ENCODE assay signal across 17 cellular contexts in the genomic region with DNA sequence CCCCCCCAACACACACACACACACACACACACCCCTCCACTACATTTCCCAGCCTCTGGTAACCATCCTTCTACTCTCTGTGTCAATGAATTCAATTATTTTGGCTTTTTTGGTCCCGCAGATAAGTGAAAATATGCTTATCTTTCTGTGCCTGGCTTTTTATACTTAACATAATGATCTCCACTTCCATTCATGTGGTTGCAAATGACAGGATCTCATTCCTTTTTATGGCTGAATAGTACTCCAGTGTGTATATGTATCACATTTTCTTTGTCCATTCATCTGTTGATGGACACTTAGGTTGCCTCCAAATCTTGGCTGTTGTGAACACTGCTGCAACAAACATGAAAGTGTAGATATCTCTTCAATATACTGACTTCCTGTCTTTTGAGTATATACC. TPM values are rescaled to one million over a fixed set of nuclear protein-coding genes. Genes with fewer than 3 reads are reported as not detected.
DNase-seq lines count a peak whose midpoint lies in the region; ATAC-seq and TF ChIP-seq lines count a peak whose summit lies in the region.
"Had no signal": no experiment of that assay in that cellular context is flagged by ENCODE, and none has a peak within 500 bp of the region (broad histone marks: within the 10 kb centered on the region; RNA-seq: fewer than 3 reads in every experiment).

No MANE protein-coding gene starts in this region.

- intact Hi-C loops in gastrocnemius medialis (cut with DNase I; ENCODE audit: low total_unique reads) = no loop called here
- intact Hi-C loops in activated CD8-positive, alpha-beta T cell treated with anti-CD3 and anti-CD28 coated beads for 36 hours (cut with micrococcal nuclease) = no loop called here

- H3K4me3 ChIP-seq in HEK293 (ENCODE audit: low read depth, low read length) = no peak overlapping the region
- H3K4me3 ChIP-seq in gastrocnemius medialis = no peak overlapping the region
- H3K4me3 ChIP-seq: BLaER1 had no signal

- H3K36me3 ChIP-seq in HEK293 (ENCODE audit: control insufficient read depth in 2 of 2, insufficient read depth in 1 of 2, low read length in 2 of 2) (no peaks in the 10 kb centered on the region), gastrocnemius medialis (no peaks in the 10 kb centered on the region)
- H3K36me3 ChIP-seq: BE2C, BLaER1 had no signal

- CTCF ChIA-PET in HEK293 (lab: Yijun Ruan, JAX) = no interaction called here
- CTCF ChIA-PET in activated CD8-positive, alpha-beta T cell treated with anti-CD3 and anti-CD28 coated beads for 36 hours (lab: Charles Lee) = no interaction called here

- DNase-seq in osteocyte (ENCODE audit: extremely low spot score, unreplicated experiment) = no peak
- DNase-seq in gastrocnemius medialis = no peak
- no peak for DNase-seq in germinal center (ENCODE audit: low spot score)
- no peak for DNase-seq in activated CD8-positive, alpha-beta T cell treated with anti-CD3 and anti-CD28 coated beads for 36 hours
- no peak for DNase-seq in HuH-7 (ENCODE audit: low spot score)
- DNase-seq: 8988T; ACHN; BE2C; C1 segment of cervical spinal cord; Caco-2; Calu3; CD4-positive, alpha-beta T cell; CD8-positive, alpha-beta T cell; DMS79 treated with DMSO at 0.1 percent for 48 hours; GF-D8 had no signal

- no peaks in the 10 kb centered on the region for H3K27me3 Mint-ChIP-seq in osteocyte (ENCODE audit: unreplicated experiment)
- no peaks in the 10 kb centered on the region for H3K27me3 Mint-ChIP-seq in activated CD8-positive, alpha-beta T cell treated with anti-CD3 and anti-CD28 coated beads for 36 hours
- H3K27me3 Mint-ChIP-seq: CD4-positive, alpha-beta T cell had no signal

- in situ Hi-C loops in gastrocnemius medialis (cut with MboI; ENCODE audit: low sequenced_read_pairs in 4 of 4) = no loop called here

- H3K4me3 Mint-ChIP-seq in osteocyte (ENCODE audit: unreplicated experiment) = no peak overlapping the region
- no peak overlapping the region for H3K4me3 Mint-ChIP-seq in activated CD8-positive, alpha-beta T cell treated with anti-CD3 and anti-CD28 coated beads for 36 hours
- H3K4me3 Mint-ChIP-seq: CD4-positive, alpha-beta T cell; CD8-positive, alpha-beta T cell had no signal

- peaks cover 13% of the 10 kb centered on the region for H3K9me3 Mint-ChIP-seq in osteocyte (ENCODE audit: unreplicated experiment)
- H3K9me3 Mint-ChIP-seq in activated CD8-positive, alpha-beta T cell treated with anti-CD3 and anti-CD28 coated beads for 36 hours = no peaks in the 10 kb centered on the region
- H3K9me3 Mint-ChIP-seq: CD4-positive, alpha-beta T cell; CD8-positive, alpha-beta T cell had no signal

- H3K4me1 ChIP-seq in HEK293 (ENCODE audit: control insufficient read depth, insufficient read depth, low read length) = peaks cover 4% of the 10 kb centered on the region; the same call in 1 of the 2 replicates
- H3K4me1 ChIP-seq in gastrocnemius medialis = peaks cover 79 to 91% of the 10 kb centered on the region in 2 donors
- H3K4me1 ChIP-seq: BLaER1 had no signal

- H3K9me3 ChIP-seq in HEK293 (ENCODE audit: control insufficient read depth, insufficient read depth, low read depth, low read length) (no peaks in the 10 kb centered on the region), gastrocnemius medialis (no peaks in the 10 kb centered on the region)
- H3K9me3 ChIP-seq: BE2C, BLaER1 had no signal

- ATAC-seq in gastrocnemius medialis = no peak
- ATAC-seq in activated CD8-positive, alpha-beta T cell treated with anti-CD3 and anti-CD28 coated beads for 36 hours = no peak
- ATAC-seq: CD8-positive, alpha-beta T cell had no signal

- TF ChIP-seq CTCF in HEK293 (tag by site-specific recombination; IDR thresholded peaks at IDR 0.05) = no peak
- TF ChIP-seq CTCF in osteocyte (IDR thresholded peaks at IDR 0.05) = no peak
- TF ChIP-seq CTCF in gastrocnemius medialis (IDR thresholded peaks at IDR 0.05 in 4 of 5, conservative IDR thresholded peaks at IDR 0.05 in 1 of 5) = no peak
- no peak for TF ChIP-seq CTCF in activated CD8-positive, alpha-beta T cell treated with anti-CD3 and anti-CD28 coated beads for 36 hours (IDR thresholded peaks at IDR 0.05)

- peaks cover 28% of the 10 kb centered on the region for H3K36me3 Mint-ChIP-seq in osteocyte (ENCODE audit: unreplicated experiment)
- no peaks in the 10 kb centered on the region for H3K36me3 Mint-ChIP-seq in activated CD8-positive, alpha-beta T cell treated with anti-CD3 and anti-CD28 coated beads for 36 hours (ENCODE audit: low read depth)

- H3K27ac ChIP-seq in HEK293 (ENCODE audit: extremely low read depth, low read depth, low read length) = no peak overlapping the region
- H3K27ac ChIP-seq in gastrocnemius medialis = peak overlapping the region in 3 of 4 donors; percentile 78 to 99 (median 85)
- H3K27ac ChIP-seq: BLaER1 had no signal

- POLR2A ChIA-PET in HEK293 (lab: Yijun Ruan, JAX) = no interaction called here
- POLR2A ChIA-PET in activated CD8-positive, alpha-beta T cell treated with anti-CD3 and anti-CD28 coated beads for 36 hours (lab: Charles Lee) = no interaction called here

- H3K4me1 Mint-ChIP-seq in osteocyte (ENCODE audit: unreplicated experiment) = peaks cover 71% of the 10 kb centered on the region
- H3K4me1 Mint-ChIP-seq in activated CD8-positive, alpha-beta T cell treated with anti-CD3 and anti-CD28 coated beads for 36 hours (ENCODE audit: low read depth) = peaks cover 11% of the 10 kb centered on the region

- no peaks in the 10 kb centered on the region for H3K27me3 ChIP-seq in gastrocnemius medialis
- H3K27me3 ChIP-seq: BE2C, BLaER1 had no signal

- TF ChIP-seq POLR2A in gastrocnemius medialis (IDR thresholded peaks at IDR 0.05) = no peak

- H3K27ac Mint-ChIP-seq in osteocyte (ENCODE audit: unreplicated experiment) = peak overlapping the region; percentile 66
- H3K27ac Mint-ChIP-seq in activated CD8-positive, alpha-beta T cell treated with anti-CD3 and anti-CD28 coated beads for 36 hours = no peak overlapping the region
- H3K27ac Mint-ChIP-seq: CD4-positive, alpha-beta T cell; CD8-positive, alpha-beta T cell had no signal

TF ChIP-seq in HEK293, 187 proteins besides CTCF, POLR2A, EP300 and RAD21:
- TF ChIP-seq ZNF146 (tag by site-specific recombination; IDR thresholded peaks at IDR 0.05) = peak; percentile 59
- TF ChIP-seq, protein P1, sequence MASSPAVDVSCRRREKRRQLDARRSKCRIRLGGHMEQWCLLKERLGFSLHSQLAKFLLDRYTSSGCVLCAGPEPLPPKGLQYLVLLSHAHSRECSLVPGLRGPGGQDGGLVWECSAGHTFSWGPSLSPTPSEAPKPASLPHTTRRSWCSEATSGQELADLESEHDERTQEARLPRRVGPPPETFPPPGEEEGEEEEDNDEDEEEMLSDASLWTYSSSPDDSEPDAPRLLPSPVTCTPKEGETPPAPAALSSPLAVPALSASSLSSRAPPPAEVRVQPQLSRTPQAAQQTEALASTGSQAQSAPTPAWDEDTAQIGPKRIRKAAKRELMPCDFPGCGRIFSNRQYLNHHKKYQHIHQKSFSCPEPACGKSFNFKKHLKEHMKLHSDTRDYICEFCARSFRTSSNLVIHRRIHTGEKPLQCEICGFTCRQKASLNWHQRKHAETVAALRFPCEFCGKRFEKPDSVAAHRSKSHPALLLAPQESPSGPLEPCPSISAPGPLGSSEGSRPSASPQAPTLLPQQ (tag by site-specific recombination; IDR thresholded peaks at IDR 0.05) = no peak
TF ChIP-seq in HEK293: peak in this region for 1.

RNA-seq across cellular contexts. Expression of a gene that starts 59.8 kb away (rescaled TPM):
- total RNA-seq in osteocyte (301 and 324 TPM in 2 replicates), gastrocnemius medialis (100 to 1,000 TPM; 473 to 833 (median 673) TPM)
- 10 to 100 TPM; 14.8 to 18.3 TPM for total RNA-seq in activated CD8-positive, alpha-beta T cell treated with anti-CD3 and anti-CD28 coated beads for 36 hours

Comparison
In these comparisons a context has a peak if more than half of its experiments do, and no peak if none do; other contexts are left out.
1. RNA of a gene that starts 59.8 kb away (total RNA-seq): 473 to 833 TPM in gastrocnemius medialis and 301 to 324 TPM in osteocyte; 14.8 to 18.3 TPM in activated CD8-positive, alpha-beta T cell treated with anti-CD3 and anti-CD28 coated beads for 36 hours; every median in the first group is over 10 times any median in the second.